In genomic region chr3:167777356-167777755, GRCh38 we compare ENCODE assay signal across 30 cellular contexts.
A peak's percentile ranks its signal among the peaks of the same experiment; 100 is the strongest.
DNase-seq lines count a peak whose midpoint lies in the region; ATAC-seq and TF ChIP-seq lines count a peak whose summit lies in the region.
"Had no signal": no experiment of that assay in that cellular context is flagged by ENCODE, and none has a peak within 500 bp of the region (broad histone marks: within the 10 kb centered on the region; RNA-seq: fewer than 3 reads in every experiment).

No MANE protein-coding gene starts in this region.

- no peak for TF ChIP-seq CTCF in nephron progenitor cell (IDR thresholded peaks at IDR 0.05)

- H3K27ac Mint-ChIP-seq in stimulated activated naive CD8-positive, alpha-beta T cell treated with anti-CD3 and anti-CD28 coated beads, Interleukin-15, amount 100 ng/mL, for 72 hours = no peak overlapping the region
- H3K27ac Mint-ChIP-seq in nephron progenitor cell = no peak overlapping the region
- H3K27ac Mint-ChIP-seq in T-helper 2 cell treated with Interferon-gamma antibody and Interleukin-4, amounts not matched to agents 5 μg/mL and 100 μg/mL, for 36 hours = no peak overlapping the region
- H3K27ac Mint-ChIP-seq: activated T-cell treated with anti-CD3 and anti-CD28 coated beads, Interleukin-2, amount 50 U/mL, for 24 hours; CD4-positive, alpha-beta T cell; naive thymus-derived CD4-positive, alpha-beta T cell had no signal

- H3K36me3 Mint-ChIP-seq in nephron progenitor cell (ENCODE audit: low read depth) = no peaks in the 10 kb centered on the region
- H3K36me3 Mint-ChIP-seq in T-helper 2 cell treated with Interferon-gamma antibody and Interleukin-4, amounts not matched to agents 5 μg/mL and 100 μg/mL, for 36 hours (ENCODE audit: low read depth) = no peaks in the 10 kb centered on the region

- peaks cover 0 to 14% of the 10 kb centered on the region in 2 donors for H3K9me3 Mint-ChIP-seq in stimulated activated naive CD8-positive, alpha-beta T cell treated with anti-CD3 and anti-CD28 coated beads, Interleukin-15, amount 100 ng/mL, for 72 hours
- peaks cover 10% of the 10 kb centered on the region for H3K9me3 Mint-ChIP-seq in nephron progenitor cell
- no peaks in the 10 kb centered on the region for H3K9me3 Mint-ChIP-seq in T-helper 2 cell treated with Interferon-gamma antibody and Interleukin-4, amounts not matched to agents 5 μg/mL and 100 μg/mL, for 36 hours

- H3K4me3 Mint-ChIP-seq in stimulated activated naive CD8-positive, alpha-beta T cell treated with anti-CD3 and anti-CD28 coated beads, Interleukin-15, amount 100 ng/mL, for 72 hours = no peak overlapping the region
- H3K4me3 Mint-ChIP-seq in nephron progenitor cell = no peak overlapping the region
- H3K4me3 Mint-ChIP-seq in T-helper 2 cell treated with Interferon-gamma antibody and Interleukin-4, amounts not matched to agents 5 μg/mL and 100 μg/mL, for 36 hours = no peak overlapping the region
- H3K4me3 Mint-ChIP-seq: activated T-cell treated with anti-CD3 and anti-CD28 coated beads, Interleukin-2, amount 50 U/mL, for 24 hours; CD4-positive, alpha-beta T cell; naive thymus-derived CD4-positive, alpha-beta T cell had no signal

- H3K4me1 Mint-ChIP-seq in stimulated activated naive CD8-positive, alpha-beta T cell treated with anti-CD3 and anti-CD28 coated beads, Interleukin-15, amount 100 ng/mL, for 72 hours = peaks cover 8% of the 10 kb centered on the region
- no peaks in the 10 kb centered on the region for H3K4me1 Mint-ChIP-seq in nephron progenitor cell
- H3K4me1 Mint-ChIP-seq in T-helper 2 cell treated with Interferon-gamma antibody and Interleukin-4, amounts not matched to agents 5 μg/mL and 100 μg/mL, for 36 hours (ENCODE audit: low read depth) = peaks cover 2% of the 10 kb centered on the region

- no peak for DNase-seq in stimulated activated naive CD8-positive, alpha-beta T cell treated with anti-CD3 and anti-CD28 coated beads, Interleukin-15, amount 100 ng/mL, for 72 hours
- DNase-seq in stimulated activated naive CD8-positive, alpha-beta T cell treated with anti-CD3 and anti-CD28 coated beads, Interleukin-15, Interleukin-2, amounts not matched to agents 100 U/mL and 50 U/mL, for 24 hours = no peak
- DNase-seq in nephron progenitor cell (no peak), SHP77 treated with DMSO at 0.1 percent for 48 hours (lab: John Stamatoyannopoulos, UW) (no peak)
- no peak for DNase-seq in T-helper 2 cell treated with Interferon-gamma antibody and Interleukin-4, amounts not matched to agents 5 μg/mL and 100 μg/mL, for 36 hours (ENCODE audit: low spot score)
- DNase-seq: activated CD4-positive, alpha-beta T cell treated with anti-CD3 and anti-CD28 coated beads for 48 hours; activated effector memory CD4-positive, alpha-beta T cell treated with anti-CD3 and anti-CD28 coated beads, Interleukin-2, amount 50 U/mL, for 16 hours; activated T-cell treated with anti-CD3 and anti-CD28 coated beads, Interleukin-2, amount 50 U/mL, for 24 hours; AML-193; CD4-positive, alpha-beta T cell; DND-41; effector CD8-positive, alpha-beta T cell; GF-D8; hippocampal formation; Kasumi-1; naive thymus-derived CD4-positive, alpha-beta T cell; NCI-H1417 treated with DMSO at 0.1 percent for 48 hours; NCI-H2081; NCI-H2227 treated with DMSO at 0.1 percent for 48 hours; NCI-H774; nucleus accumbens; psoas muscle; stimulated activated CD8-positive, alpha-beta memory T cell treated with anti-CD3 and anti-CD28 coated beads, Interleukin-4, amount 100 ng/mL, for 48 hours; T1000; tibial artery had no signal

- peak; percentile 66 for ATAC-seq in stimulated activated naive CD8-positive, alpha-beta T cell treated with anti-CD3 and anti-CD28 coated beads, Interleukin-15, amount 100 ng/mL, for 72 hours
- ATAC-seq in stimulated activated naive CD8-positive, alpha-beta T cell treated with anti-CD3 and anti-CD28 coated beads, Interleukin-15, Interleukin-2, amounts not matched to agents 100 U/mL and 50 U/mL, for 24 hours = no peak
- ATAC-seq in HG02610 (IDR thresholded peaks at IDR 0.05; ENCODE audit: unreplicated experiment) (peak; percentile 64), HG02973 (IDR thresholded peaks at IDR 0.05; ENCODE audit: unreplicated experiment) (peak; percentile 48), GM18870 (IDR thresholded peaks at IDR 0.05; ENCODE audit: unreplicated experiment) (no peak)
- ATAC-seq: A549; naive thymus-derived CD4-positive, alpha-beta T cell; psoas muscle; sciatic nerve had no signal

- H3K27me3 Mint-ChIP-seq in stimulated activated naive CD8-positive, alpha-beta T cell treated with anti-CD3 and anti-CD28 coated beads, Interleukin-15, amount 100 ng/mL, for 72 hours = no peaks in the 10 kb centered on the region
- H3K27me3 Mint-ChIP-seq in nephron progenitor cell (ENCODE audit: low read depth, poor library complexity) = peaks cover 3% of the 10 kb centered on the region
- no peaks in the 10 kb centered on the region for H3K27me3 Mint-ChIP-seq in T-helper 2 cell treated with Interferon-gamma antibody and Interleukin-4, amounts not matched to agents 5 μg/mL and 100 μg/mL, for 36 hours (ENCODE audit: low read depth)
- H3K27me3 Mint-ChIP-seq: activated T-cell treated with anti-CD3 and anti-CD28 coated beads, Interleukin-2, amount 50 U/mL, for 24 hours; CD4-positive, alpha-beta T cell; naive thymus-derived CD4-positive, alpha-beta T cell had no signal

Comparison
In these comparisons a context has a peak if more than half of its experiments do, and no peak if none do; other contexts are left out.
1. ATAC-seq: peak in stimulated activated naive CD8-positive, alpha-beta T cell treated with anti-CD3 and anti-CD28 coated beads, Interleukin-15, amount 100 ng/mL, for 72 hours (single experiment), HG02610 (single experiment) and HG02973 (single experiment); none in stimulated activated naive CD8-positive, alpha-beta T cell treated with anti-CD3 and anti-CD28 coated beads, Interleukin-15, Interleukin-2, amounts not matched to agents 100 U/mL and 50 U/mL, for 24 hours (single experiment) and GM18870 (single experiment).